ENCODE assay signal across 1 cellular context in genomic region chr10:96718304-96718990, GRCh38.
TF ChIP-seq lines count a peak whose summit lies in the region.

No MANE protein-coding gene starts in this region.

TF ChIP-seq in GM12878, 131 proteins besides CTCF, POLR2A, EP300 and RAD21 (continued from another document):
- TF ChIP-seq, protein P1, sequence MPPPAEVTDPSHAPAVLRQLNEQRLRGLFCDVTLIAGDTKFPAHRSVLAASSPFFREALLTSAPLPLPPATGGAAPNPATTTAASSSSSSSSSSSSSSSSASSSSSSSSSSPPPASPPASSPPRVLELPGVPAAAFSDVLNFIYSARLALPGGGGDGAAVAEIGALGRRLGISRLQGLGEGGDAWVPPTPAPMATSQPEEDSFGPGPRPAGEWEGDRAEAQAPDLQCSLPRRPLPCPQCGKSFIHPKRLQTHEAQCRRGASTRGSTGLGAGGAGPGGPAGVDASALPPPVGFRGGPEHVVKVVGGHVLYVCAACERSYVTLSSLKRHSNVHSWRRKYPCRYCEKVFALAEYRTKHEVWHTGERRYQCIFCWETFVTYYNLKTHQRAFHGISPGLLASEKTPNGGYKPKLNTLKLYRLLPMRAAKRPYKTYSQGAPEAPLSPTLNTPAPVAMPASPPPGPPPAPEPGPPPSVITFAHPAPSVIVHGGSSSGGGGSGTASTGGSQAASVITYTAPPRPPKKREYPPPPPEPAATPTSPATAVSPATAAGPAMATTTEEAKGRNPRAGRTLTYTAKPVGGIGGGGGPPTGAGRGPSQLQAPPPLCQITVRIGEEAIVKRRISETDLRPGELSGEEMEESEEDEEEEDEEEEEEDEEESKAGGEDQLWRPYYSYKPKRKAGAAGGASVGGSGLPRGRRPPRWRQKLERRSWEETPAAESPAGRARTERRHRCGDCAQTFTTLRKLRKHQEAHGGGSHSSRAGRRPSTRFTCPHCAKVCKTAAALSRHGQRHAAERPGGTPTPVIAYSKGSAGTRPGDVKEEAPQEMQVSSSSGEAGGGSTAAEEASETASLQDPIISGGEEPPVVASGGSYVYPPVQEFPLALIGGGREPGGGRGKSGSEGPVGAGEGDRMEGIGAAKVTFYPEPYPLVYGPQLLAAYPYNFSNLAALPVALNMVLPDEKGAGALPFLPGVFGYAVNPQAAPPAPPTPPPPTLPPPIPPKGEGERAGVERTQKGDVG (CRISPR knock-in tag; IDR thresholded peaks at IDR 0.05): no peak
- TF ChIP-seq ZBTB33 (IDR thresholded peaks at IDR 0.05) (no peak), NBN (IDR thresholded peaks at IDR 0.05) (peak; percentile 18; the same call in 1 of the 2 replicates), USF2 (IDR thresholded peaks at IDR 0.05; ENCODE audit: borderline replicate concordance, low read depth, low read length) (no peak), HCFC1 (IDR thresholded peaks at IDR 0.05; ENCODE audit: low read length) (no peak), NFXL1 (IDR thresholded peaks at IDR 0.05; ENCODE audit: borderline replicate concordance) (no peak), LARP7 (IDR thresholded peaks at IDR 0.05) (no peak), EGR1 (IDR thresholded peaks at IDR 0.05; ENCODE audit: borderline replicate concordance in 1 of 2, low read depth in 2 of 2, low read length in 2 of 2) (no peak), BRCA1 (IDR thresholded peaks at IDR 0.05; ENCODE audit: low read depth, low read length) (no peak), MYC (IDR thresholded peaks at IDR 0.05; ENCODE audit: insufficient read depth, insufficient read length, insufficient replicate concordance, low read length, severe bottlenecking) (no peak), POU2F2 (IDR thresholded peaks at IDR 0.05; ENCODE audit: borderline replicate concordance, low read depth, low read length) (no peak), BCLAF1 (IDR thresholded peaks at IDR 0.05) (no peak), CUX1 (IDR thresholded peaks at IDR 0.05; ENCODE audit: insufficient replicate concordance, low read depth, low read length) (no peak), DPF2 (IDR thresholded peaks at IDR 0.05) (no peak), BCL11A (IDR thresholded peaks at IDR 0.05; ENCODE audit: low read depth, low read length) (no peak), CHD1 (IDR thresholded peaks at IDR 0.05; ENCODE audit: low read depth, low read length) (no peak), SUZ12 (IDR thresholded peaks at IDR 0.05; ENCODE audit: unreplicated experiment) (no peak)
- TF ChIP-seq, protein P2, sequence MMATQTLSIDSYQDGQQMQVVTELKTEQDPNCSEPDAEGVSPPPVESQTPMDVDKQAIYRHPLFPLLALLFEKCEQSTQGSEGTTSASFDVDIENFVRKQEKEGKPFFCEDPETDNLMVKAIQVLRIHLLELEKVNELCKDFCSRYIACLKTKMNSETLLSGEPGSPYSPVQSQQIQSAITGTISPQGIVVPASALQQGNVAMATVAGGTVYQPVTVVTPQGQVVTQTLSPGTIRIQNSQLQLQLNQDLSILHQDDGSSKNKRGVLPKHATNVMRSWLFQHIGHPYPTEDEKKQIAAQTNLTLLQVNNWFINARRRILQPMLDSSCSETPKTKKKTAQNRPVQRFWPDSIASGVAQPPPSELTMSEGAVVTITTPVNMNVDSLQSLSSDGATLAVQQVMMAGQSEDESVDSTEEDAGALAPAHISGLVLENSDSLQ (IDR thresholded peaks at IDR 0.05): no peak
